Comparison of ENCODE assay signal across 13 cellular contexts in the genomic region with DNA sequence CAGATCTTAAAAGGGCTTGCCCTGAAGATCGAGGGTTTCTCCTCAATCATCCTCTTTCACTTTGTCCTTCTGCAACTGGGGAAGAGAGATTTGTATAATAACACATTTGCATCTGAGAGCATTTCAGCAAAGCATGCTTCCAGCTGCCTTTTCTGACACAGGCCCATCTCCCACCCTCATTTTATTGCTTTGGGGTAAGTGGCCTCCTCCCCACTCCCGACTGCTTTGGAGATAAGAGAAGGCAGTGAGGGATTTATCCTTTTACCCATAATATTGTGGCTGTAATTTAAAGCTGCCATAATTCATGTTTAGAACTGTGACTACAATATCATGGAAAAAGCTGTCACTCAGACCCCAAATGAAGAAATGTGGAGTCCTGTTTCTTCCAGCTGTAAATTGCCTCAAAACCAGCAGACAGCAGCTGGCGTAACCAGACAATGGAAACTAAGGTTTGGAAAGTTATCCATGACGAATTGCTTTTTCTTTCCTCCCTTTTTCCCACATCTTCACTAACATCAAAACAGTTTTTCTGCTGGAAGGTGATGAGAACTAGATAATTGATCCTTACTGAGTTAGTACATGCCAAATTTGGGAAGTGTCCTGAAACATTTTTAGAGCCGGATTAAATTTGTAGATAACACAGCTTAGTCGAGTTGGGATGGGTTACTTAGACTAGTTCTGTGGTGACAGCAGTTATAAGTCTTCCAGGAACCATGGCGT.
DNase-seq lines count a peak whose midpoint lies in the region; ATAC-seq and TF ChIP-seq lines count a peak whose summit lies in the region.
"Had no signal": no experiment of that assay in that cellular context is flagged by ENCODE, and none has a peak within 500 bp of the region (broad histone marks: within the 10 kb centered on the region; RNA-seq: fewer than 3 reads in every experiment).

No MANE protein-coding gene starts in this region.

- H3K27ac Mint-ChIP-seq in activated T-cell treated with anti-CD3 and anti-CD28 coated beads, Interleukin-2, amount 50 U/mL, for 72 hours: no peak overlapping the region

- peak overlapping the region; percentile 6 for H3K4me2 ChIP-seq in fibroblast of lung (ENCODE audit: extremely low read depth, insufficient read depth, low read length)
- H3K4me2 ChIP-seq: BLaER1 treated with 17β-estradiol and CSF1 and Interleukin-3, amounts not matched to agents 10 nM and 100 nM had no signal

- ATAC-seq in GM21367 (IDR thresholded peaks at IDR 0.05; ENCODE audit: unreplicated experiment) (peak; percentile 64), HG03064 (IDR thresholded peaks at IDR 0.05; ENCODE audit: low read depth, unreplicated experiment) (peak; percentile 58), GM21786 (IDR thresholded peaks at IDR 0.05; ENCODE audit: unreplicated experiment) (no peak), right cardiac atrium (no peak)
- ATAC-seq in activated T-cell treated with anti-CD3 and anti-CD28 coated beads, Interleukin-2, amount 50 U/mL, for 72 hours (replicated peaks in 1 of 2): no peak

- no peaks in the 10 kb centered on the region for H3K79me2 ChIP-seq in fibroblast of lung (ENCODE audit: control insufficient read depth, insufficient read depth, low read length)

- H3K36me3 Mint-ChIP-seq in activated T-cell treated with anti-CD3 and anti-CD28 coated beads, Interleukin-2, amount 50 U/mL, for 72 hours (ENCODE audit: insufficient read depth in 2 of 2): peaks cover 0 to 2% of the 10 kb centered on the region in 2 donors

- H3K9me3 ChIP-seq in fibroblast of lung (ENCODE audit: control insufficient read depth, insufficient read depth, low read depth, low read length): peaks cover 2% of the 10 kb centered on the region
- no peaks in the 10 kb centered on the region for H3K9me3 ChIP-seq in right cardiac atrium (ENCODE audit: control insufficient read depth, low read length)
- H3K9me3 ChIP-seq: vagina had no signal

- no peaks in the 10 kb centered on the region for H3K36me3 ChIP-seq in fibroblast of lung (ENCODE audit: control insufficient read depth, insufficient read depth, low read length)
- H3K36me3 ChIP-seq: BLaER1 treated with 17β-estradiol and CSF1 and Interleukin-3, amounts not matched to agents 10 nM and 100 nM; vagina had no signal

- H3K9me3 Mint-ChIP-seq in activated T-cell treated with anti-CD3 and anti-CD28 coated beads, Interleukin-2, amount 50 U/mL, for 72 hours: peaks cover 3% of the 10 kb centered on the region in 2 donors

- no peaks in the 10 kb centered on the region for H3K4me1 Mint-ChIP-seq in activated T-cell treated with anti-CD3 and anti-CD28 coated beads, Interleukin-2, amount 50 U/mL, for 72 hours (ENCODE audit: low read depth)

- H3K27me3 ChIP-seq in fibroblast of lung (ENCODE audit: control insufficient read depth, insufficient read depth, low read length) (no peaks in the 10 kb centered on the region), right cardiac atrium (ENCODE audit: control insufficient read depth, insufficient read depth) (no peaks in the 10 kb centered on the region)
- H3K27me3 ChIP-seq: BLaER1 treated with 17β-estradiol and CSF1 and Interleukin-3, amounts not matched to agents 10 nM and 100 nM; vagina had no signal

- intact Hi-C loops in right cardiac atrium (cut with DNase I): no loop called here

- TF ChIP-seq CTCF in GM12864 (IDR thresholded peaks at IDR 0.05; ENCODE audit: low read depth, low read length, missing control alignments) (no peak), fibroblast of lung (conservative IDR thresholded peaks at IDR 0.05 in 1 of 2, IDR thresholded peaks at IDR 0.05 in 1 of 2; ENCODE audit: low read depth in 1 of 2, low read length in 2 of 2) (no peak)

- H3K27ac ChIP-seq in fibroblast of lung (ENCODE audit: insufficient read depth, low read length) (no peak overlapping the region), right cardiac atrium (ENCODE audit: low read length) (no peak overlapping the region)
- H3K27ac ChIP-seq: BLaER1 treated with 17β-estradiol and CSF1 and Interleukin-3, amounts not matched to agents 10 nM and 100 nM; vagina had no signal

- H3K27me3 Mint-ChIP-seq in activated T-cell treated with anti-CD3 and anti-CD28 coated beads, Interleukin-2, amount 50 U/mL, for 72 hours (ENCODE audit: low read depth): peaks cover 36% of the 10 kb centered on the region

- H4K20me1 ChIP-seq in fibroblast of lung (ENCODE audit: control insufficient read depth, extremely low read depth, insufficient read depth, low read length): no peaks in the 10 kb centered on the region
- H4K20me1 ChIP-seq: BLaER1 treated with 17β-estradiol and CSF1 and Interleukin-3, amounts not matched to agents 10 nM and 100 nM had no signal

- H3K4me1 ChIP-seq in fibroblast of lung (ENCODE audit: control insufficient read depth, extremely low read depth, insufficient read depth, low read length): peaks cover 19% of the 10 kb centered on the region
- peaks cover 3% of the 10 kb centered on the region for H3K4me1 ChIP-seq in right cardiac atrium (ENCODE audit: control insufficient read depth, insufficient read depth, low read length)
- H3K4me1 ChIP-seq: BLaER1 treated with 17β-estradiol and CSF1 and Interleukin-3, amounts not matched to agents 10 nM and 100 nM; vagina had no signal

- DNase-seq in GM12864 (ENCODE audit: low read depth) (no peak), fibroblast of lung (ENCODE audit: low read depth in 2 of 2) (no peak), LoVo (ENCODE audit: low spot score) (no peak), right cardiac atrium (no peak)
- no peak for DNase-seq in activated T-cell treated with anti-CD3 and anti-CD28 coated beads, Interleukin-2, amount 50 U/mL, for 72 hours
- DNase-seq: activated CD8-positive, alpha-beta memory T cell treated with anti-CD3 and anti-CD28 coated beads, Interleukin-2, amount 50 U/mL, for 4 hours; NCI-H1048; T-helper 2 cell had no signal

- H3K4me3 Mint-ChIP-seq in activated T-cell treated with anti-CD3 and anti-CD28 coated beads, Interleukin-2, amount 50 U/mL, for 72 hours: no peak overlapping the region

- peak overlapping the region; percentile 6 for H2AFZ ChIP-seq in fibroblast of lung (ENCODE audit: low read length)

- no peak overlapping the region for H3K9ac ChIP-seq in fibroblast of lung (ENCODE audit: insufficient read depth, low read length)
- H3K9ac ChIP-seq: BLaER1 treated with 17β-estradiol and CSF1 and Interleukin-3, amounts not matched to agents 10 nM and 100 nM had no signal

- 65% methylated on average over 7 of the region's 7 CpGs for WGBS in right cardiac atrium

- H3K4me3 ChIP-seq in GM12864 (ENCODE audit: low read depth, low read length) (peak overlapping the region; percentile 33; the same call in 1 of the 2 replicates), fibroblast of lung (replicated peaks in 1 of 4; ENCODE audit: control extremely low read depth in 1 of 4, insufficient read depth in 1 of 4, low read depth in 3 of 4, low read length in 4 of 4) (peak overlapping the region in 2 of 4 experiments; percentile 17 to 33), right cardiac atrium (ENCODE audit: low read length) (no peak overlapping the region)
- H3K4me3 ChIP-seq: BLaER1 treated with 17β-estradiol and CSF1 and Interleukin-3, amounts not matched to agents 10 nM and 100 nM; vagina had no signal

Comparison
In these comparisons a context has a peak if more than half of its experiments do, and no peak if none do; other contexts are left out.
1. ATAC-seq: peak in GM21367 (single experiment) and HG03064 (single experiment); none in GM21786 (single experiment), activated T-cell treated with anti-CD3 and anti-CD28 coated beads, Interleukin-2, amount 50 U/mL, for 72 hours (0 of 2) and right cardiac atrium (0 of 2).